19 cellular contexts compared by ENCODE assay signal in genomic region chr5:116650964-116651363, GRCh38.
"Had no signal": no experiment of that assay in that cellular context is flagged by ENCODE, and none has a peak within 500 bp of the region (broad histone marks: within the 10 kb centered on the region; RNA-seq: fewer than 3 reads in every experiment).

No MANE protein-coding gene starts in this region.

- H3K4me3 Mint-ChIP-seq: activated CD4-positive, alpha-beta T cell treated with anti-CD3 and anti-CD28 coated beads, Interleukin-2, amount 10 ng/mL, durations not matched to agents 24 days and 14 days; activated CD8-positive, alpha-beta T cell treated with anti-CD3 and anti-CD28 coated beads for 36 hours; activated naive CD4-positive, alpha-beta T cell treated with anti-CD3 and anti-CD28 coated beads for 36 hours; central memory CD8-positive, alpha-beta T cell; stimulated activated memory B cell treated with anti-CD40 and anti-IgM and Interleukin-4, amounts not matched to agents 10 μg/mL and 1 μg/mL and 100 μg/mL, for 72 hours had no signal

- H3K4me1 Mint-ChIP-seq: activated CD4-positive, alpha-beta T cell treated with anti-CD3 and anti-CD28 coated beads, Interleukin-2, amount 10 ng/mL, durations not matched to agents 24 days and 14 days; central memory CD8-positive, alpha-beta T cell had no signal

- H3K9me3 Mint-ChIP-seq: activated CD4-positive, alpha-beta T cell treated with anti-CD3 and anti-CD28 coated beads, Interleukin-2, amount 10 ng/mL, durations not matched to agents 24 days and 14 days; activated CD8-positive, alpha-beta T cell treated with anti-CD3 and anti-CD28 coated beads for 36 hours; activated naive CD4-positive, alpha-beta T cell treated with anti-CD3 and anti-CD28 coated beads for 36 hours; activated T-helper 2 cell treated with anti-CD3 and anti-CD28 coated beads, Interferon-gamma antibody, Interleukin-2, Interleukin-4, amounts not matched to agents 10 μg/mL and 5 μg/mL and 100 μg/mL, durations not matched to agents 14 hours and 24 hours and 36 hours; central memory CD8-positive, alpha-beta T cell; nephron; stimulated activated memory B cell treated with anti-CD40 and anti-IgM and Interleukin-4, amounts not matched to agents 10 μg/mL and 1 μg/mL and 100 μg/mL, for 72 hours had no signal

- H3K27me3 Mint-ChIP-seq: activated CD8-positive, alpha-beta T cell treated with anti-CD3 and anti-CD28 coated beads for 36 hours had no signal

- H3K36me3 Mint-ChIP-seq: stimulated activated memory B cell treated with anti-CD40 and anti-IgM and Interleukin-4, amounts not matched to agents 10 μg/mL and 1 μg/mL and 100 μg/mL, for 72 hours had no signal

- H3K27ac Mint-ChIP-seq: activated CD4-positive, alpha-beta T cell treated with anti-CD3 and anti-CD28 coated beads, Interleukin-2, amount 10 ng/mL, durations not matched to agents 24 days and 14 days; activated CD8-positive, alpha-beta T cell treated with anti-CD3 and anti-CD28 coated beads for 36 hours; activated naive CD4-positive, alpha-beta T cell treated with anti-CD3 and anti-CD28 coated beads for 36 hours; activated T-helper 2 cell treated with anti-CD3 and anti-CD28 coated beads, Interferon-gamma antibody, Interleukin-2, Interleukin-4, amounts not matched to agents 10 μg/mL and 5 μg/mL and 100 μg/mL, durations not matched to agents 14 hours and 24 hours and 36 hours; stimulated activated memory B cell treated with anti-CD40 and anti-IgM and Interleukin-4, amounts not matched to agents 10 μg/mL and 1 μg/mL and 100 μg/mL, for 72 hours had no signal

- ATAC-seq: activated CD8-positive, alpha-beta T cell treated with anti-CD3 and anti-CD28 coated beads for 36 hours; gastroesophageal sphincter; heart left ventricle; left lung; sciatic nerve; stimulated activated memory B cell treated with anti-CD40 and anti-IgM and Interleukin-4, amounts not matched to agents 10 μg/mL and 1 μg/mL and 100 μg/mL, for 72 hours; upper lobe of right lung had no signal

- DNase-seq: activated CD4-positive, alpha-beta T cell treated with anti-CD3 and anti-CD28 coated beads, Interleukin-2, amount 10 ng/mL, durations not matched to agents 24 days and 14 days; activated CD8-positive, alpha-beta T cell treated with anti-CD3 and anti-CD28 coated beads for 36 hours; activated naive CD4-positive, alpha-beta T cell treated with anti-CD3 and anti-CD28 coated beads for 36 hours; activated T-cell treated with anti-CD3 and anti-CD28 coated beads, Interleukin-2, amount 50 U/mL, for 1 hour; brain microvascular endothelial cell; effector CD8-positive, alpha-beta T cell; heart left ventricle; kidney; stimulated activated CD4-positive, alpha-beta T cell treated with anti-CD3 and anti-CD28 coated beads, Interleukin-4, amount 100 ng/mL, for 4 hours; T1000; testis; upper lobe of right lung had no signal
